In genomic region chr18:22427797-22428549, GRCh38 we compare ENCODE assay signal across 19 cellular contexts. TPM values are rescaled to one million over a fixed set of nuclear protein-coding genes. Genes with fewer than 3 reads are reported as not detected.
DNase-seq lines count a peak whose midpoint lies in the region; ATAC-seq, FAIRE-seq and TF ChIP-seq lines count a peak whose summit lies in the region.
"Had no signal": no experiment of that assay in that cellular context is flagged by ENCODE, and none has a peak within 500 bp of the region (broad histone marks: within the 10 kb centered on the region; RNA-seq: fewer than 3 reads in every experiment).

No MANE protein-coding gene starts in this region.

- no peak overlapping the region for H3K4me3 ChIP-seq in left ventricle myocardium inferior
- no peak overlapping the region for H3K4me3 ChIP-seq in heart right ventricle
- no peak overlapping the region for H3K4me3 ChIP-seq in brain microvascular endothelial cell (ENCODE audit: low read depth, low read length)
- H3K4me3 ChIP-seq in tibial artery = no peak overlapping the region
- H3K4me3 ChIP-seq: BLaER1, MG63, Peyer's patch had no signal

- H3K27ac ChIP-seq in left ventricle myocardium inferior (replicated peaks) (peak overlapping the region; percentile 7), heart right ventricle (peak overlapping the region in 3 of 10 donors; percentile 33 to 64 (median 38)), brain microvascular endothelial cell (no peak overlapping the region), tibial artery (peak overlapping the region; percentile 36 to 67)
- H3K27ac ChIP-seq: 22Rv1, BLaER1, HL-60, KMS-11, Peyer's patch had no signal

- H3K4me1 ChIP-seq in left ventricle myocardium inferior (peaks cover 21% of the 10 kb centered on the region), heart right ventricle (peaks cover 2 to 32% (median 17%) of the 10 kb centered on the region in 9 donors), tibial artery (peaks cover 0 to 63% (median 30%) of the 10 kb centered on the region in 4 donors)
- H3K4me1 ChIP-seq: BLaER1 had no signal

- ATAC-seq in heart right ventricle = no peak

- no peak for TF ChIP-seq CTCF in left ventricle myocardium inferior (IDR thresholded peaks at IDR 0.05; ENCODE audit: borderline replicate concordance)
- TF ChIP-seq CTCF in heart right ventricle (IDR thresholded peaks at IDR 0.05) = no peak
- TF ChIP-seq CTCF in brain microvascular endothelial cell (IDR thresholded peaks at IDR 0.05; ENCODE audit: low read depth, low read length, missing control alignments) = peak; percentile 16
- TF ChIP-seq CTCF in nephron (IDR thresholded peaks at IDR 0.05; ENCODE audit: unreplicated experiment in 3 of 3) = no peak
- no peak for TF ChIP-seq CTCF in tibial artery (IDR thresholded peaks at IDR 0.05)

- H3K27me3 Mint-ChIP-seq in nephron (ENCODE audit: low read depth) = peaks cover 4% of the 10 kb centered on the region

- no peaks in the 10 kb centered on the region for H3K9me3 Mint-ChIP-seq in nephron

- H3K36me3 Mint-ChIP-seq in nephron (ENCODE audit: low read depth) = no peaks in the 10 kb centered on the region

- no peak overlapping the region for H3K4me3 Mint-ChIP-seq in nephron

- in situ Hi-C loops in brain microvascular endothelial cell (cut with HindIII; ENCODE audit: low pct_ligation_motif_present, low sequenced_read_pairs) = no loop called here

- peak overlapping the region in 2 of 3 experiments; percentile 17 to 18 for H3K27ac Mint-ChIP-seq in nephron

- H3K27me3 ChIP-seq in left ventricle myocardium inferior (ENCODE audit: low read depth) (no peaks in the 10 kb centered on the region), heart right ventricle (no peaks in the 10 kb centered on the region), brain microvascular endothelial cell (replicated peaks) (no peaks in the 10 kb centered on the region), tibial artery (no peaks in the 10 kb centered on the region)
- H3K27me3 ChIP-seq: BLaER1, MG63, Peyer's patch had no signal

- DNase-seq in left ventricle myocardium inferior (no peak), heart right ventricle (no peak), brain microvascular endothelial cell (no peak), tibial artery (no peak), RPMI8226 (no peak), NCI-H2107 (lab: John Stamatoyannopoulos, UW) (no peak), RCC 7860 (ENCODE audit: low spot score) (no peak)
- DNase-seq: DMS153, MG63, NCI-H1092 treated with DMSO at 0.1 percent for 48 hours, NCI-H1694 treated with DMSO at 0.1 percent for 48 hours, NCI-H446 treated with DMSO at 0.1 percent for 48 hours, NCI-H748 treated with DMSO at 0.1 percent for 48 hours, Peyer's patch had no signal

- WGBS in heart right ventricle, 2 donors = 67 to 74% methylated on average over 7 of the region's 7 CpGs

- H3K36me3 ChIP-seq in left ventricle myocardium inferior (no peaks in the 10 kb centered on the region), heart right ventricle (no peaks in the 10 kb centered on the region), brain microvascular endothelial cell (replicated peaks) (no peaks in the 10 kb centered on the region), tibial artery (no peaks in the 10 kb centered on the region)
- H3K36me3 ChIP-seq: BLaER1, MG63, Peyer's patch had no signal

- FAIRE-seq in RCC 7860 (lab: Jason Lieb, UNC) = no peak

- intact Hi-C loops in left ventricle myocardium inferior (cut with micrococcal nuclease) = loop anchor here (10.0 kb wide), 1 partner anchor 77 kb away; no protein-coding TSS in a partner anchor
- intact Hi-C loops in heart right ventricle (cut with DNase I) = no loop called here
- intact Hi-C loops in tibial artery (cut with DNase I; ENCODE audit: low total_unique reads) = no loop called here

- H3K4me1 Mint-ChIP-seq in nephron = peaks cover 21% of the 10 kb centered on the region

- H3K9me3 ChIP-seq in left ventricle myocardium inferior (replicated peaks) (no peaks in the 10 kb centered on the region), heart right ventricle (no peaks in the 10 kb centered on the region), tibial artery (no peaks in the 10 kb centered on the region)
- H3K9me3 ChIP-seq: BLaER1, MG63, Peyer's patch had no signal

RNA-seq across cellular contexts. Expression of gene CTAGE1, which starts 10.3 kb away (rescaled TPM):
- total RNA-seq in left ventricle myocardium inferior (not detected), heart right ventricle (under 1 TPM in 2 of 10 donors, not detected in 8; 0.07 to 0.10 TPM)
- polyA plus RNA-seq in heart right ventricle = not detected
- total RNA-seq: Peyer's patch had no signal
